23 cellular contexts compared by ENCODE assay signal in genomic region chr9:90129446-90129845, GRCh38.
"Had no signal": no experiment of that assay in that cellular context is flagged by ENCODE, and none has a peak within 500 bp of the region (broad histone marks: within the 10 kb centered on the region; RNA-seq: fewer than 3 reads in every experiment).

No MANE protein-coding gene starts in this region.

- H3K4me3 Mint-ChIP-seq: natural killer cell; nephron; neural progenitor cell; stimulated activated effector memory CD8-positive, alpha-beta T cell treated with anti-CD3 and anti-CD28 coated beads, Interleukin-12 subunit alpha, Interleukin-12 subunit beta, amount 100 ng/mL, for 72 hours; stimulated activated naive B cell treated with anti-CD40 and anti-IgM and Interleukin-4, amounts not matched to agents 10 μg/mL and 1 μg/mL and 100 μg/mL, for 72 hours had no signal

- H3K9me3 Mint-ChIP-seq: natural killer cell; stimulated activated effector memory CD8-positive, alpha-beta T cell treated with anti-CD3 and anti-CD28 coated beads, Interleukin-12 subunit alpha, Interleukin-12 subunit beta, amount 100 ng/mL, for 72 hours; stimulated activated naive B cell treated with anti-CD40 and anti-IgM and Interleukin-4, amounts not matched to agents 10 μg/mL and 1 μg/mL and 100 μg/mL, for 72 hours had no signal

- DNase-seq: natural killer cell; occipital lobe; ovary; posterior cingulate gyrus; psoas muscle; right cardiac atrium; right lobe of liver; sigmoid colon; small intestine; stimulated activated CD4-positive, alpha-beta T cell treated with anti-CD3 and anti-CD28 coated beads, Interleukin-15, amount 100 ng/mL, for 24 hours; stimulated activated CD4-positive, alpha-beta T cell treated with anti-CD3 and anti-CD28 coated beads, Interleukin-2, amount 100 ng/mL, for 24 hours; stimulated activated CD4-positive, alpha-beta T cell treated with anti-CD3 and anti-CD28 coated beads, Interleukin-2, amount 100 ng/mL, for 48 hours; stimulated activated CD4-positive, alpha-beta T cell treated with anti-CD3 and anti-CD28 coated beads, Interleukin-4, amount 100 ng/mL, for 24 hours; stimulated activated naive B cell treated with anti-CD40 and anti-IgM and Interleukin-4, amounts not matched to agents 10 μg/mL and 1 μg/mL and 100 μg/mL, for 72 hours; stimulated activated naive CD4-positive, alpha-beta T cell treated with Interleukin-2 at 50 U/mL for 16 hours; stomach; thyroid gland; trophoblast cell; upper lobe of left lung had no signal

- H3K4me1 Mint-ChIP-seq: natural killer cell; stimulated activated effector memory CD8-positive, alpha-beta T cell treated with anti-CD3 and anti-CD28 coated beads, Interleukin-12 subunit alpha, Interleukin-12 subunit beta, amount 100 ng/mL, for 72 hours; stimulated activated naive B cell treated with anti-CD40 and anti-IgM and Interleukin-4, amounts not matched to agents 10 μg/mL and 1 μg/mL and 100 μg/mL, for 72 hours had no signal

- ATAC-seq: natural killer cell; psoas muscle; right cardiac atrium; right lobe of liver; stimulated activated effector memory CD8-positive, alpha-beta T cell treated with anti-CD3 and anti-CD28 coated beads, Interleukin-12 subunit alpha, Interleukin-12 subunit beta, amount 100 ng/mL, for 72 hours; stimulated activated naive B cell treated with anti-CD40 and anti-IgM and Interleukin-4, amounts not matched to agents 10 μg/mL and 1 μg/mL and 100 μg/mL, for 72 hours had no signal

- H3K27ac Mint-ChIP-seq: natural killer cell; nephron; neural progenitor cell; progenitor cell of endocrine pancreas; stimulated activated effector memory CD8-positive, alpha-beta T cell treated with anti-CD3 and anti-CD28 coated beads, Interleukin-12 subunit alpha, Interleukin-12 subunit beta, amount 100 ng/mL, for 72 hours; stimulated activated naive B cell treated with anti-CD40 and anti-IgM and Interleukin-4, amounts not matched to agents 10 μg/mL and 1 μg/mL and 100 μg/mL, for 72 hours had no signal
